Comparison of ENCODE assay signal across 27 cellular contexts in the genomic region with DNA sequence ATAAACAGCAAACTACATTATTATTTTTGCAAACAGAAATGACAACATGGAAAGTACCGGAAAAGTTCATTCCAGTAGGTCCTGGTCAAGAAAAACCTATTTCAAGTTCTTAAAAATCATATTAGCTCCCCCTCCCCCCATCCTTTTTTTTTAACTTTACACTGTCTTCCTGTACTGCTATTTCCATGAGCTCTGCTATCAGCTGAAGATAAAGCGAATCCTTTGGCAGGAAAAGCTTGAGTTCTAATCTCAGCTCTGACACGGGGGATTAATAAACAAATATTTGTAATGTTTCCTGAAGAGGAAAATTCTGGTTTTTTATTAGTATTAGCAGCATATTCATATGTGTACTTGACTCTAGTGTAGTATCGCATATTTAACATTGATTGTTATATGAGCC.
"Had no signal": no experiment of that assay in that cellular context is flagged by ENCODE, and none has a peak within 500 bp of the region (broad histone marks: within the 10 kb centered on the region; RNA-seq: fewer than 3 reads in every experiment).

No MANE protein-coding gene starts in this region.

- H3K4me2 ChIP-seq: neural progenitor cell had no signal

- H3K36me3 ChIP-seq: left ventricle myocardium inferior, neural progenitor cell, neutrophil, ovary, right atrium auricular region, spleen, suprapubic skin, thoracic aorta, tibial artery, uterus had no signal

- H2AFZ ChIP-seq: neural progenitor cell had no signal

- H3K27ac ChIP-seq: left ventricle myocardium inferior, neural progenitor cell, neutrophil, ovary, right atrium auricular region, skin epidermis, suprapubic skin, thoracic aorta, tibial artery, uterus had no signal

- FAIRE-seq: islet of Langerhans, kidney had no signal

- H3K27me3 ChIP-seq: neural progenitor cell, neutrophil, ovary, right atrium auricular region, spleen, suprapubic skin, tibial artery, uterus had no signal

- H3K9me3 ChIP-seq: left ventricle myocardium inferior, neutrophil, ovary, right atrium auricular region, spleen, suprapubic skin, thoracic aorta, tibial artery, uterus had no signal

- H3K4me1 ChIP-seq: neural progenitor cell, right atrium auricular region, spleen, suprapubic skin, tibial artery, uterus had no signal

- DNase-seq: hypothalamus; immature natural killer cell; kidney; left colon; left ventricle myocardium inferior; mesendoderm; naive B cell; natural killer cell; nephron progenitor cell; occipital lobe; ovary; spleen; stimulated activated CD4-positive, alpha-beta T cell treated with anti-CD3 and anti-CD28 coated beads, Interleukin-4, amount 100 ng/mL, for 24 hours; stimulated activated naive CD4-positive, alpha-beta T cell; tibial artery; trophoblast cell; uterus had no signal

- ATAC-seq: left colon; natural killer cell; sciatic nerve; stimulated activated effector memory CD8-positive, alpha-beta T cell treated with anti-CD3 and anti-CD28 coated beads, Interleukin-12 subunit alpha, Interleukin-12 subunit beta, amount 100 ng/mL, for 72 hours had no signal

- H3K4me3 ChIP-seq: left ventricle myocardium inferior, lung, neural progenitor cell, ovary, right atrium auricular region, skin epidermis, spleen, suprapubic skin, thoracic aorta, tibial artery, uterus had no signal
